In genomic region chr2:235849489-235849888, GRCh38 we compare ENCODE assay signal across 26 cellular contexts.
"Had no signal": no experiment of that assay in that cellular context is flagged by ENCODE, and none has a peak within 500 bp of the region (broad histone marks: within the 10 kb centered on the region; RNA-seq: fewer than 3 reads in every experiment).

No MANE protein-coding gene starts in this region.

- H3K27ac ChIP-seq: brain microvascular endothelial cell, SK-N-MC, VCaP had no signal

- H3K36me3 Mint-ChIP-seq: activated CD8-positive, alpha-beta memory T cell treated with anti-CD3 and anti-CD28 coated beads, Interleukin-2, amount 10 ng/mL, durations not matched to agents 7 days and 5 days; activated naive CD4-positive, alpha-beta T cell treated with anti-CD3 and anti-CD28 coated beads, Interleukin-2, amount 10 ng/mL, durations not matched to agents 7 days and 5 days; activated naive CD8-positive, alpha-beta T cell treated with anti-CD3 and anti-CD28 coated beads for 36 hours; T-cell had no signal

- ATAC-seq: activated CD4-positive, CD25-positive, alpha-beta regulatory T cell treated with anti-CD3 and anti-CD28 coated beads, Interleukin-2, amount 50 U/mL, for 24 hours; activated CD8-positive, alpha-beta memory T cell treated with anti-CD3 and anti-CD28 coated beads, Interleukin-2, amount 10 ng/mL, durations not matched to agents 7 days and 5 days; activated T-helper 17 cell treated with anti-CD3 and anti-CD28 coated beads, Interleukin-2, amount 50 U/mL, for 72 hours; Panc1; Right ventricle myocardium inferior; T-cell had no signal

- H3K27me3 ChIP-seq: brain microvascular endothelial cell had no signal

- H3K4me1 Mint-ChIP-seq: activated CD8-positive, alpha-beta memory T cell treated with anti-CD3 and anti-CD28 coated beads, Interleukin-2, amount 10 ng/mL, durations not matched to agents 7 days and 5 days; activated naive CD4-positive, alpha-beta T cell treated with anti-CD3 and anti-CD28 coated beads, Interleukin-2, amount 10 ng/mL, durations not matched to agents 7 days and 5 days; activated naive CD8-positive, alpha-beta T cell treated with anti-CD3 and anti-CD28 coated beads for 36 hours; activated T-helper 17 cell treated with anti-CD3 and anti-CD28 coated beads, Interleukin-2, amount 50 U/mL, for 72 hours; T-cell had no signal

- DNase-seq: activated CD4-positive, alpha-beta T cell treated with anti-CD3 and anti-CD28 coated beads for 4 hours; activated CD4-positive, alpha-beta T cell treated with anti-CD3 and anti-CD28 coated beads, Interleukin-2, amount 50 U/mL, for 4 hours; activated CD8-positive, alpha-beta memory T cell treated with anti-CD3 and anti-CD28 coated beads, Interleukin-2, amount 10 ng/mL, durations not matched to agents 7 days and 5 days; activated gamma-delta T cell treated with Interleukin-2 at 50 U/mL for 16 hours; activated naive CD4-positive, alpha-beta T cell treated with anti-CD3 and anti-CD28 coated beads, Interleukin-2, amount 10 ng/mL, durations not matched to agents 7 days and 5 days; activated naive CD8-positive, alpha-beta T cell treated with anti-CD3 and anti-CD28 coated beads for 36 hours; activated T-cell treated with anti-CD3 and anti-CD28 coated beads, Interleukin-2, amount 50 U/mL, for 48 hours; brain microvascular endothelial cell; caudate nucleus; Karpas-422; NCI-H1105 treated with DMSO at 0.1 percent for 48 hours; NCI-H1436 treated with DMSO at 0.1 percent for 48 hours; NCI-H187; NCI-H2081; NCI-H510A treated with DMSO at 0.1 percent for 48 hours; NK-92 treated with Interleukin-12 subunit alpha and Interleukin-12 subunit beta, amount 100 ng/mL, for 24 hours; OCI-M1; RPMI8226; T-cell; T-helper 2 cell had no signal

- H3K27me3 Mint-ChIP-seq: activated T-helper 17 cell treated with anti-CD3 and anti-CD28 coated beads, Interleukin-2, amount 50 U/mL, for 72 hours had no signal

- H3K4me3 ChIP-seq: SK-N-MC had no signal

- H3K36me3 ChIP-seq: brain microvascular endothelial cell had no signal

- H3K9me3 Mint-ChIP-seq: activated naive CD4-positive, alpha-beta T cell treated with anti-CD3 and anti-CD28 coated beads, Interleukin-2, amount 10 ng/mL, durations not matched to agents 7 days and 5 days; activated naive CD8-positive, alpha-beta T cell treated with anti-CD3 and anti-CD28 coated beads for 36 hours; activated T-helper 17 cell treated with anti-CD3 and anti-CD28 coated beads, Interleukin-2, amount 50 U/mL, for 72 hours; T-cell had no signal

- H3K4me3 Mint-ChIP-seq: activated CD8-positive, alpha-beta memory T cell treated with anti-CD3 and anti-CD28 coated beads, Interleukin-2, amount 10 ng/mL, durations not matched to agents 7 days and 5 days; activated naive CD4-positive, alpha-beta T cell treated with anti-CD3 and anti-CD28 coated beads, Interleukin-2, amount 10 ng/mL, durations not matched to agents 7 days and 5 days; activated naive CD8-positive, alpha-beta T cell treated with anti-CD3 and anti-CD28 coated beads for 36 hours; activated T-helper 17 cell treated with anti-CD3 and anti-CD28 coated beads, Interleukin-2, amount 50 U/mL, for 72 hours; T-cell had no signal
